Comparison of ENCODE assay signal across 8 cellular contexts in genomic region chr5:159178978-159179377, GRCh38. TPM values are rescaled to one million over a fixed set of nuclear protein-coding genes. Genes with fewer than 3 reads are reported as not detected.
DNase-seq lines count a peak whose midpoint lies in the region; ATAC-seq and TF ChIP-seq lines count a peak whose summit lies in the region.

No MANE protein-coding gene starts in this region.

- peak; percentile 89 for ATAC-seq in GM19463 (IDR thresholded peaks at IDR 0.05; ENCODE audit: unreplicated experiment)
- peak; percentile 94 for ATAC-seq in activated naive CD8-positive, alpha-beta T cell treated with anti-CD3 and anti-CD28 coated beads, Interleukin-2, amount 50 U/mL, for 24 hours

- no peak overlapping the region for H3K9ac ChIP-seq in liver (ENCODE audit: low read depth in 1 of 2, low read length in 2 of 2)
- no peak overlapping the region for H3K9ac ChIP-seq in neural progenitor cell

- H3K4me1 ChIP-seq in liver (ENCODE audit: control insufficient read depth in 4 of 4, insufficient read depth in 4 of 4, low read length in 3 of 4) (peaks cover 0 to 1% (median 0%) of the 10 kb centered on the region in 4 donors), neural progenitor cell (peaks cover 3% of the 10 kb centered on the region)

- no peak overlapping the region for H3K27ac ChIP-seq in liver (ENCODE audit: low read depth in 1 of 2, low read length in 2 of 2)
- H3K27ac ChIP-seq in neural progenitor cell = no peak overlapping the region

- H3K27me3 Mint-ChIP-seq in activated naive CD8-positive, alpha-beta T cell treated with anti-CD3 and anti-CD28 coated beads, Interleukin-2, amount 50 U/mL, for 24 hours = no peaks in the 10 kb centered on the region
- H3K27me3 Mint-ChIP-seq in neural progenitor cell (ENCODE audit: insufficient read depth, low read depth) = no peaks in the 10 kb centered on the region

- DNase-seq in AG20443 (ENCODE audit: low spot score) (peak; percentile 74), HT-29 (ENCODE audit: low spot score) (peak; percentile 63), iPS-NIHi7 (ENCODE audit: extremely low spot score) (no peak), cerebellar nuclear complex (lab: John Stamatoyannopoulos, UW) (no peak), neural progenitor cell (ENCODE audit: low spot score) (no peak)
- no peak for DNase-seq in activated naive CD8-positive, alpha-beta T cell treated with anti-CD3 and anti-CD28 coated beads, Interleukin-2, amount 50 U/mL, for 24 hours

- no peak overlapping the region for H3K4me2 ChIP-seq in neural progenitor cell

- H3K9me3 ChIP-seq in liver (ENCODE audit: control insufficient read depth in 4 of 4, low read length in 3 of 4) (no peaks in the 10 kb centered on the region), neural progenitor cell (ENCODE audit: low read depth) (no peaks in the 10 kb centered on the region)

- H3K4me3 Mint-ChIP-seq in activated naive CD8-positive, alpha-beta T cell treated with anti-CD3 and anti-CD28 coated beads, Interleukin-2, amount 50 U/mL, for 24 hours = peak overlapping the region; percentile 64
- no peak overlapping the region for H3K4me3 Mint-ChIP-seq in neural progenitor cell

- H3K79me2 ChIP-seq in neural progenitor cell (ENCODE audit: low read depth) = peaks cover 10% of the 10 kb centered on the region

- TF ChIP-seq RAD21 in liver (IDR thresholded peaks at IDR 0.05) = no peak

- no peaks in the 10 kb centered on the region for H3F3A ChIP-seq in neural progenitor cell (ENCODE audit: low read depth)

- H4K20me1 ChIP-seq in neural progenitor cell (ENCODE audit: low read depth) = peaks cover 5% of the 10 kb centered on the region

- H3K27ac Mint-ChIP-seq in activated naive CD8-positive, alpha-beta T cell treated with anti-CD3 and anti-CD28 coated beads, Interleukin-2, amount 50 U/mL, for 24 hours = peak overlapping the region; percentile 97
- H3K27ac Mint-ChIP-seq in neural progenitor cell = no peak overlapping the region

- no peak overlapping the region for H3K4me3 ChIP-seq in liver (ENCODE audit: low read depth in 1 of 3, low read length in 3 of 3)
- H3K4me3 ChIP-seq in neural progenitor cell = no peak overlapping the region

- H3K36me3 ChIP-seq in liver (ENCODE audit: control insufficient read depth in 4 of 4, insufficient read depth in 3 of 4, low read depth in 1 of 4, low read length in 3 of 4) (peaks cover 0 to 5% (median 0%) of the 10 kb centered on the region in 4 donors), neural progenitor cell (no peaks in the 10 kb centered on the region)

- H3K36me3 Mint-ChIP-seq in activated naive CD8-positive, alpha-beta T cell treated with anti-CD3 and anti-CD28 coated beads, Interleukin-2, amount 50 U/mL, for 24 hours (ENCODE audit: low read depth) = peaks cover 46% of the 10 kb centered on the region
- peaks cover 8% of the 10 kb centered on the region for H3K36me3 Mint-ChIP-seq in neural progenitor cell

- TF ChIP-seq CTCF in liver (IDR thresholded peaks at IDR 0.05; ENCODE audit: low read depth, low read length, missing input control) (no peak), neural progenitor cell (IDR thresholded peaks at IDR 0.05) (no peak)

- no peaks in the 10 kb centered on the region for H3K9me3 Mint-ChIP-seq in activated naive CD8-positive, alpha-beta T cell treated with anti-CD3 and anti-CD28 coated beads, Interleukin-2, amount 50 U/mL, for 24 hours
- H3K9me3 Mint-ChIP-seq in neural progenitor cell = no peaks in the 10 kb centered on the region

- peaks cover 95% of the 10 kb centered on the region for H3K4me1 Mint-ChIP-seq in activated naive CD8-positive, alpha-beta T cell treated with anti-CD3 and anti-CD28 coated beads, Interleukin-2, amount 50 U/mL, for 24 hours
- H3K4me1 Mint-ChIP-seq in neural progenitor cell = peaks cover 5% of the 10 kb centered on the region

- 65% methylated on average over 2 of the region's 2 CpGs for WGBS in liver

- H3K27me3 ChIP-seq in liver (ENCODE audit: control insufficient read depth in 4 of 4, insufficient read depth in 4 of 4, low read length in 3 of 4) (no peaks in the 10 kb centered on the region), neural progenitor cell (no peaks in the 10 kb centered on the region)

- H2AFZ ChIP-seq in neural progenitor cell (replicated peaks) = no peak overlapping the region

TF ChIP-seq in liver, 16 proteins besides CTCF, POLR2A, EP300 and RAD21:
- TF ChIP-seq ZBTB33 (IDR thresholded peaks at IDR 0.05) = no peak
- peak; percentile 59 to 62 for TF ChIP-seq JUND (IDR thresholded peaks at IDR 0.05)

RNA-seq across cellular contexts. Expression of gene RNF145, which starts 30.4 kb away (rescaled TPM):
- total RNA-seq in HT-29 (2014; rRNA removed; shearing (Covaris generic)) = 14.3 and 14.4 TPM in 2 replicates
- total RNA-seq in liver (10 to 100 TPM; 13.0 to 34.6 TPM), neural progenitor cell (ENCODE audit: low replicate concordance) (65.2 and 80.0 TPM in 2 replicates)
- 10 to 100 TPM in 1 of 2 donors, 1 to 10 TPM in 1; 2.9 to 10.5 TPM for polyA plus RNA-seq in liver

Comparison
In these comparisons a context has a peak if more than half of its experiments do, and no peak if none do; other contexts are left out.
1. DNase-seq: peak in AG20443 (single experiment) and HT-29 (single experiment); none in activated naive CD8-positive, alpha-beta T cell treated with anti-CD3 and anti-CD28 coated beads, Interleukin-2, amount 50 U/mL, for 24 hours (single experiment), iPS-NIHi7 (single experiment), cerebellar nuclear complex (0 of 2) and neural progenitor cell (single experiment).